Comparison of ENCODE assay signal across 11 cellular contexts in the genomic region with DNA sequence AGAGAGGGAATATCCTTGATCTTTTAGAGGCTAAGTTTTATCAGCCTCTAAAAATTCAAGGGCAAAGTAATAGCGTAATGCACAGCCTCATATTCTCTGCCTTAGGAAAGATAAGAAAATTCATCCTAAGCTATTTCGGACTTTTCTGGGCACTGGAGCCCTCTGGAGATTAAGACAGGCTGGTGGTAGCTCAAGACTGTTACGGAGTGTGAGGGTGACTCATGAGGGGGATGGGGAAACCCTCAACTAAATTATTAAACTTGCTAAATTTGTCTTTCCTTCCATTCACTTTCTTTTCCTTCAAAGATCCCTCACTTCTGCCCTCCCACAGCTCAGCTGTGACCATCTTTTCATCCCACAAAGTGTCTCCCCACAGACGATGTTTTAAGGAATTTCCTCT.
"Had no signal": no experiment of that assay in that cellular context is flagged by ENCODE, and none has a peak within 500 bp of the region (broad histone marks: within the 10 kb centered on the region; RNA-seq: fewer than 3 reads in every experiment).

No MANE protein-coding gene starts in this region.

- H3K27me3 ChIP-seq: gastroesophageal sphincter, hepatocyte, right lobe of liver had no signal

- H3K27ac ChIP-seq: hepatocyte, thoracic aorta had no signal

- H3K4me3 ChIP-seq: gastroesophageal sphincter, hepatocyte, right lobe of liver, thoracic aorta had no signal

- H3K9me3 ChIP-seq: gastroesophageal sphincter, right lobe of liver, thoracic aorta had no signal

- H3K4me1 ChIP-seq: gastroesophageal sphincter, right lobe of liver had no signal

- H2AFZ ChIP-seq: hepatocyte had no signal

- ATAC-seq: gastroesophageal sphincter; stimulated activated naive CD8-positive, alpha-beta T cell treated with anti-CD3 and anti-CD28 coated beads, Interleukin-15, amount 100 ng/mL, for 72 hours had no signal

- H3K79me2 ChIP-seq: hepatocyte had no signal

- DNase-seq: activated CD4-positive, alpha-beta T cell treated with anti-CD3 and anti-CD28 coated beads, Interleukin-2, amount 50 U/mL, for 4 hours; activated CD4-positive, CD25-positive, alpha-beta regulatory T cell treated with anti-CD3 and anti-CD28 coated beads, Interleukin-2, amount 50 U/mL, for 72 hours; activated gamma-delta T cell; activated T-cell treated with anti-CD3 and anti-CD28 coated beads, Interleukin-2, amount 50 U/mL, for 48 hours; anterior cingulate cortex; midbrain; stimulated activated naive CD8-positive, alpha-beta T cell treated with anti-CD3 and anti-CD28 coated beads, Interleukin-15, amount 100 ng/mL, for 72 hours had no signal

- H3K4me2 ChIP-seq: hepatocyte had no signal

- H3K36me3 ChIP-seq: gastroesophageal sphincter, thoracic aorta had no signal
